ENCODE assay signal across 8 cellular contexts in the genomic region with DNA sequence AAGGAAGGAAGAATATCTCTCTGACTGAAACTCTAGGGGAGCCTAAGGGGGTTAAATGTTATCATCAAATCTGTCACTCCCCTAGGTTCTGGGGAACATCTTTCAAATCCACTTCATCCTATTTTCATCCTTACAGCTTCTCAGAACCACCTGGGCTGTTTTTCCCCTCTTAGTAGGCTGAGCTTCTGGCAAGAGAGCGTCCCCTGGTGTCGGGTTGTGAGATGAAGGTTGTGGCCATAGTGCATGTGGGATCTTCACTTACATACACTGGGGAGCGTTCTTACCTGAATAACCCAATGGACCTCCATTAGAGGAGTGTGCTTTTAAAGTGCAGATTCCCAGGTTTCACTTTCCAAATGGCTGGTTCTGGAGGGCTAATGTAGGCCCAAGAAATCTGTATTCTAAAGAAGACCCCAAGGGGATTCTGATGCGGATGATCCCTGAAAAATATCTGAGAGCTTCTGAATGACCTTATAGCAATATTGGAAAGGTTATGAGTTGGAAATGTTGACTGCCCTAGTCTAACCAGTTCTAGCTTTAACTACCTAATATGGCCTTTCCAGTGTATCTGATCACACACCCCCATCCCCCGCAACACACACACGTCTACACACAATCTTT.
DNase-seq lines count a peak whose midpoint lies in the region; ATAC-seq, FAIRE-seq and TF ChIP-seq lines count a peak whose summit lies in the region.

No MANE protein-coding gene starts in this region.

- ATAC-seq in CD8-positive, alpha-beta T cell = no peak
- ATAC-seq in HG02970 (IDR thresholded peaks at IDR 0.05; ENCODE audit: low FRiP score, unreplicated experiment) = no peak

- H3K27me3 Mint-ChIP-seq in CD8-positive, alpha-beta T cell (ENCODE audit: low read depth) = no peaks in the 10 kb centered on the region

- H3K9me3 Mint-ChIP-seq in CD8-positive, alpha-beta T cell = peaks cover 2% of the 10 kb centered on the region

- DNase-seq in CD8-positive, alpha-beta T cell = peak; percentile 25 to 75 (median 44)
- peak; percentile 86 for DNase-seq in Karpas-422
- peak; percentile 52 for DNase-seq in activated CD4-positive, alpha-beta T cell treated with anti-CD3 and anti-CD28 coated beads, Interleukin-2, amount 50 U/mL, for 1 hour
- DNase-seq in epithelial cell of esophagus (ENCODE audit: low read depth) = peak; percentile 76
- DNase-seq in small intestine = peak; percentile 54
- DNase-seq in NOMO-1 (lab: John Stamatoyannopoulos, UW; ENCODE audit: unreplicated experiment in 2 of 2) = no peak
- DNase-seq in NOMO-1 treated with DMSO at 0.1 percent for 48 hours (lab: John Stamatoyannopoulos, UW; ENCODE audit: unreplicated experiment) = no peak

- H3K9ac ChIP-seq in Karpas-422 (ENCODE audit: low read length) = no peak overlapping the region

- POLR2A ChIA-PET in CD8-positive, alpha-beta T cell (lab: Charles Lee) = no interaction called here

- no peak overlapping the region for H3K4me3 Mint-ChIP-seq in CD8-positive, alpha-beta T cell

- H3K9me3 ChIP-seq in CD8-positive, alpha-beta T cell (ENCODE audit: low read length) = no peaks in the 10 kb centered on the region
- H3K9me3 ChIP-seq in Karpas-422 (ENCODE audit: low read length) (no peaks in the 10 kb centered on the region), small intestine (ENCODE audit: control insufficient read depth, low read depth) (no peaks in the 10 kb centered on the region)

- H3K27ac Mint-ChIP-seq in CD8-positive, alpha-beta T cell = no peak overlapping the region

- H3K36me3 Mint-ChIP-seq in CD8-positive, alpha-beta T cell = no peaks in the 10 kb centered on the region

- CTCF ChIA-PET in CD8-positive, alpha-beta T cell (lab: Charles Lee) = interaction anchor here (0.9 to 3.2 kb wide), 8 partner anchors 8 to 889 kb away, joined by 3 to 27 read pairs (median 4); no protein-coding TSS in a partner anchor

- intact Hi-C loops in CD8-positive, alpha-beta T cell (cut with DNase I, micrococcal nuclease) = loop anchor here (1.0 to 5.0 kb wide), 5 partner anchors 119 to 891 kb away; no protein-coding TSS in a partner anchor

- no peaks in the 10 kb centered on the region for H3K4me1 Mint-ChIP-seq in CD8-positive, alpha-beta T cell (ENCODE audit: low read depth)

- no peaks in the 10 kb centered on the region for H3K79me2 ChIP-seq in Karpas-422 (ENCODE audit: low read length)

- no peaks in the 10 kb centered on the region for H3K36me3 ChIP-seq in CD8-positive, alpha-beta T cell (ENCODE audit: insufficient read depth, low read length)
- H3K36me3 ChIP-seq in Karpas-422 (ENCODE audit: insufficient read depth, low read length) = no peaks in the 10 kb centered on the region
- no peaks in the 10 kb centered on the region for H3K36me3 ChIP-seq in small intestine (ENCODE audit: control insufficient read depth in 2 of 2, insufficient read depth in 2 of 2, low read length in 2 of 2)

- H3K4me1 ChIP-seq in CD8-positive, alpha-beta T cell (ENCODE audit: insufficient read depth, low read length) = no peaks in the 10 kb centered on the region
- no peaks in the 10 kb centered on the region for H3K4me1 ChIP-seq in Karpas-422 (ENCODE audit: low read length)
- H3K4me1 ChIP-seq in small intestine (ENCODE audit: control insufficient read depth in 2 of 2, insufficient read depth in 1 of 2, low read depth in 1 of 2, low read length in 1 of 2) = no peaks in the 10 kb centered on the region

- H3K4me3 ChIP-seq in CD8-positive, alpha-beta T cell (ENCODE audit: low read depth, low read length) = no peak overlapping the region
- H3K4me3 ChIP-seq in Karpas-422 (ENCODE audit: low read length) (no peak overlapping the region), epithelial cell of esophagus (ENCODE audit: low read length) (no peak overlapping the region), small intestine (ENCODE audit: low read depth in 1 of 2, low read length in 2 of 2) (no peak overlapping the region)

- H4K20me1 ChIP-seq in Karpas-422 (ENCODE audit: insufficient read depth, low read depth, low read length) = no peaks in the 10 kb centered on the region

- peak; percentile 56 for TF ChIP-seq CTCF in CD8-positive, alpha-beta T cell (IDR thresholded peaks at IDR 0.05)
- peak; percentile 95 for TF ChIP-seq CTCF in epithelial cell of esophagus (IDR thresholded peaks at IDR 0.05; ENCODE audit: insufficient read depth, low read depth, low read length, missing control alignments)

- H3K4me2 ChIP-seq in Karpas-422 (ENCODE audit: low read depth, low read length, poor library complexity, severe bottlenecking) = no peak overlapping the region

- no peak overlapping the region for H3K27ac ChIP-seq in CD8-positive, alpha-beta T cell (ENCODE audit: low read depth, low read length)
- H3K27ac ChIP-seq in Karpas-422 (ENCODE audit: low read length) = no peak overlapping the region
- no peak overlapping the region for H3K27ac ChIP-seq in small intestine (ENCODE audit: low read depth in 1 of 2, low read length in 1 of 2)

- no peaks in the 10 kb centered on the region for H3K27me3 ChIP-seq in CD8-positive, alpha-beta T cell (ENCODE audit: insufficient read depth, low read length)
- H3K27me3 ChIP-seq in Karpas-422 (ENCODE audit: low read length) = no peaks in the 10 kb centered on the region
- H3K27me3 ChIP-seq in small intestine (ENCODE audit: control insufficient read depth in 2 of 2, insufficient read depth in 2 of 2, low read length in 2 of 2) = no peaks in the 10 kb centered on the region

- no peak for FAIRE-seq in small intestine (lab: Jason Lieb, UNC)

- WGBS in small intestine, 3 donors = 58 to 61% (median 60%) methylated on average over 6 of the region's 6 CpGs

- H3K9me2 ChIP-seq in Karpas-422 (replicated peaks; ENCODE audit: insufficient read depth, low read length) = no peaks in the 10 kb centered on the region

- no peak overlapping the region for H2AFZ ChIP-seq in Karpas-422 (ENCODE audit: low read length)

Comparison
In these comparisons a context has a peak if more than half of its experiments do, and no peak if none do; other contexts are left out.
1. DNase-seq: peak in CD8-positive, alpha-beta T cell (7 of 7), Karpas-422 (single experiment), activated CD4-positive, alpha-beta T cell treated with anti-CD3 and anti-CD28 coated beads, Interleukin-2, amount 50 U/mL, for 1 hour (single experiment), epithelial cell of esophagus (single experiment) and small intestine (single experiment); none in NOMO-1 (0 of 2) and NOMO-1 treated with DMSO at 0.1 percent for 48 hours (single experiment).